8 cellular contexts compared by ENCODE assay signal in genomic region chr6:34720160-34720559, GRCh38. TPM values are rescaled to one million over a fixed set of nuclear protein-coding genes. Genes with fewer than 3 reads are reported as not detected.
DNase-seq lines count a peak whose midpoint lies in the region; ATAC-seq, FAIRE-seq and TF ChIP-seq lines count a peak whose summit lies in the region.
"Not testable (repeated sequence)": the region's sequence is repeated elsewhere in the genome, so short reads cannot be mapped to it uniquely, and the experiment has no call there.

No MANE protein-coding gene starts in this region.

- TF ChIP-seq CTCF in 22Rv1 (IDR thresholded peaks at IDR 0.05); H9 (conservative IDR thresholded peaks at IDR 0.05); IMR-90 (conservative IDR thresholded peaks at IDR 0.05; ENCODE audit: low read depth, low read length); WTC11 (IDR thresholded peaks at IDR 0.05); HepG2 (CRISPR knock-in tag; IDR thresholded peaks at IDR 0.05); neural progenitor cell (IDR thresholded peaks at IDR 0.05): not testable (repeated sequence)

- not testable (repeated sequence) for H3K4me3 ChIP-seq in IMR-90 (ENCODE audit: insufficient read depth, low read depth, low read length); NT2/D1 (ENCODE audit: insufficient read length, low read depth); HepG2 (replicated peaks in 1 of 3; ENCODE audit: insufficient read depth in 1 of 3, low read depth in 2 of 3, low read length in 3 of 3); neural progenitor cell

- not testable (repeated sequence) for H3K9me3 ChIP-seq in H9 (ENCODE audit: control insufficient read depth, low read depth, low read length); IMR-90 (ENCODE audit: control insufficient read depth, insufficient read depth, low read length); NT2/D1 (ENCODE audit: insufficient read depth, low read length); HepG2 (ENCODE audit: low read length); neural progenitor cell (ENCODE audit: low read depth)

- not testable (repeated sequence) for H3T11ph ChIP-seq in H9 (ENCODE audit: low read length)

- H3K27me3 Mint-ChIP-seq in H9 (ENCODE audit: low read depth); WTC11 (ENCODE audit: low read depth); neural progenitor cell (ENCODE audit: insufficient read depth, low read depth): not testable (repeated sequence)

- H3K4me1 ChIP-seq in H9 (ENCODE audit: insufficient read depth, low read length); IMR-90 (ENCODE audit: control insufficient read depth, insufficient read depth, low read length); NT2/D1 (ENCODE audit: insufficient read depth, insufficient read length); neural progenitor cell: not testable (repeated sequence)
- H3K4me1 ChIP-seq in HepG2 (ENCODE audit: insufficient read depth, low read length), result peaks cover 45% of the 10 kb centered on the region

- H3K79me1 ChIP-seq in H9 (ENCODE audit: insufficient read depth, low read depth, low read length, poor library complexity, severe bottlenecking); IMR-90 (ENCODE audit: low read depth in 1 of 2, low read length in 2 of 2): not testable (repeated sequence)

- not testable (repeated sequence) for TF ChIP-seq EP300 in HepG2 (IDR thresholded peaks at IDR 0.05; ENCODE audit: low read depth in 2 of 2, low read length in 2 of 2); HepG2 (CRISPR knock-in tag; IDR thresholded peaks at IDR 0.05; ENCODE audit: borderline replicate concordance)

- not testable (repeated sequence) for H3K9me3 Mint-ChIP-seq in H9, WTC11, neural progenitor cell

- CTCF ChIA-PET in IMR-90 (lab: Yijun Ruan, JAX); WTC11 (lab: Charles Lee); HepG2 (lab: Yijun Ruan, JAX; ENCODE audit: low intra/inter-chr PET ratio, low total read pairs): not testable (repeated sequence)

- TF ChIP-seq POLR2A in IMR-90 (IDR thresholded peaks at IDR 0.05; ENCODE audit: low read depth, low read length); HepG2 (IDR thresholded peaks at IDR 0.05; ENCODE audit: insufficient read depth in 1 of 2, low read depth in 2 of 2, low read length in 2 of 2): not testable (repeated sequence)

- H3K23ac ChIP-seq in H9 (ENCODE audit: insufficient read length, low read depth, low read length); IMR-90 (ENCODE audit: low read depth, low read length): not testable (repeated sequence)

- not testable (repeated sequence) for H4K5ac ChIP-seq in H9 (ENCODE audit: insufficient read length, low read depth, low read length); IMR-90 (ENCODE audit: low read depth, low read length)

- peak overlapping the region; percentile 59 to 87 (median 79); a peak in 4 of 7 replicates for H3K27ac Mint-ChIP-seq in H9
- peak overlapping the region; percentile 72 for H3K27ac Mint-ChIP-seq in WTC11
- H3K27ac Mint-ChIP-seq in neural progenitor cell, result peak overlapping the region; percentile 88

- not testable (repeated sequence) for H4K20me1 ChIP-seq in H9 (ENCODE audit: control insufficient read depth, insufficient read depth, insufficient read length); IMR-90 (ENCODE audit: insufficient read depth, low read length); HepG2 (ENCODE audit: insufficient read depth, low read length); neural progenitor cell (ENCODE audit: low read depth)

- H2AFZ ChIP-seq in H9 (ENCODE audit: low read length); neural progenitor cell (replicated peaks): not testable (repeated sequence)
- H2AFZ ChIP-seq in IMR-90 (replicated peaks; ENCODE audit: low read length, poor library complexity) (peak overlapping the region; percentile 40), HepG2 (ENCODE audit: low read length) (peak overlapping the region; percentile 84)

- WGBS in H9 (ENCODE audit: extremely low coverage, insufficient read length, low lambda C conversion rate), result no CpG with 5 or more reads among the region's 6 CpGs
- WGBS in IMR-90 (ENCODE audit: extremely low coverage in 2 of 2, insufficient read length in 1 of 2), 2 experiments, result no CpG with 5 or more reads among the region's 6 CpGs
- 21% methylated on average over 6 of the region's 6 CpGs for WGBS in HepG2 (ENCODE audit: low lambda C conversion rate)

- H3K18ac ChIP-seq in H9 (ENCODE audit: insufficient read length, low read depth, low read length); IMR-90 (ENCODE audit: low read depth, low read length): not testable (repeated sequence)

- not testable (repeated sequence) for H2BK120ac ChIP-seq in H9 (ENCODE audit: low read depth, low read length, poor library complexity, severe bottlenecking); IMR-90 (ENCODE audit: low read depth, low read length)

- H3K4ac ChIP-seq in H9 (ENCODE audit: low read depth, low read length), result not testable (repeated sequence)
- peak overlapping the region; percentile 8; the same call in 1 of the 2 replicates for H3K4ac ChIP-seq in IMR-90 (ENCODE audit: low read depth, low read length)

- POLR2A ChIA-PET in IMR-90 (lab: Charles Lee; ENCODE audit: unreplicated experiment); WTC11 (lab: Charles Lee); HepG2 (lab: Yijun Ruan, JAX): not testable (repeated sequence)

- H3K4me3 Mint-ChIP-seq in H9 (peak overlapping the region; percentile 54 to 66; a peak in 3 of 5 replicates), WTC11 (peak overlapping the region; percentile 48), neural progenitor cell (peak overlapping the region; percentile 56)

- not testable (repeated sequence) for H2BK5ac ChIP-seq in H9 (ENCODE audit: insufficient read length, low read length); IMR-90 (ENCODE audit: low read depth, low read length, poor library complexity, severe bottlenecking)

- not testable (repeated sequence) for H3K9ac ChIP-seq in H9 (ENCODE audit: extremely low read depth, insufficient read length, low read length); IMR-90 (ENCODE audit: low read depth, low read length); HepG2 (ENCODE audit: insufficient read depth, low read depth, low read length); neural progenitor cell
- peak overlapping the region; percentile 21 for H3K9ac ChIP-seq in NT2/D1 (ENCODE audit: insufficient read length, low read depth)

- not testable (repeated sequence) for H2BK20ac ChIP-seq in H9 (ENCODE audit: low read depth, low read length, poor library complexity, severe bottlenecking); IMR-90 (ENCODE audit: low read depth, low read length)

- H3K27ac ChIP-seq in 22Rv1 (peak overlapping the region; percentile 74), epithelial cell of prostate (peak overlapping the region; percentile 73)
- H3K27ac ChIP-seq in H9 (ENCODE audit: insufficient read length, low read depth, low read length); IMR-90 (ENCODE audit: insufficient read depth, low read length); HepG2 (ENCODE audit: extremely low read length, insufficient read depth, low read length); neural progenitor cell: not testable (repeated sequence)

- H3K4me2 ChIP-seq in H9 (ENCODE audit: insufficient read depth, insufficient read length, low read length); IMR-90 (ENCODE audit: low read depth, low read length): not testable (repeated sequence)
- H3K4me2 ChIP-seq in HepG2 (ENCODE audit: low read depth, low read length) (peak overlapping the region; percentile 63), neural progenitor cell (peak overlapping the region; percentile 55)

- not testable (repeated sequence) for H4K91ac ChIP-seq in H9 (ENCODE audit: insufficient read length, low read depth, low read length); IMR-90 (ENCODE audit: insufficient read depth, low read depth, low read length)

- FAIRE-seq in HepG2 (lab: Jason Lieb, UNC), result not testable (repeated sequence)

- not testable (repeated sequence) for H3F3A ChIP-seq in neural progenitor cell (ENCODE audit: low read depth)

- H2BK15ac ChIP-seq in H9 (ENCODE audit: low read depth, low read length); IMR-90 (ENCODE audit: low read depth, low read length): not testable (repeated sequence)

- not testable (repeated sequence) for H2AK9ac ChIP-seq in IMR-90 (replicated peaks; ENCODE audit: low read depth, low read length, poor library complexity)

- intact Hi-C loops in IMR-90 (cut with micrococcal nuclease), result not testable (repeated sequence)
- intact Hi-C loops in HepG2 (cut with micrococcal nuclease; ENCODE audit: unreplicated experiment), result loop anchor here (2.0 kb wide), 1 partner anchor 27 kb away; no protein-coding TSS in a partner anchor

- BruUV-seq in IMR-90 (replicated peaks; lab: Mats Ljungman, UMichigan); HepG2 (replicated peaks; lab: Mats Ljungman, UMichigan): not testable (repeated sequence)

- H3K27me3 ChIP-seq in H9 (ENCODE audit: insufficient read depth, low read length); IMR-90 (ENCODE audit: control insufficient read depth, insufficient read depth, low read length); NT2/D1 (ENCODE audit: insufficient read depth, insufficient read length); HepG2 (ENCODE audit: control insufficient read depth in 1 of 2, insufficient read depth in 2 of 2, low read length in 2 of 2); neural progenitor cell: not testable (repeated sequence)

- H3K9me1 ChIP-seq in IMR-90 (ENCODE audit: insufficient read depth, low read length), result not testable (repeated sequence)

- not testable (repeated sequence) for DNase-seq in H9; IMR-90; NT2/D1 (ENCODE audit: low read depth, low spot score); WTC11 (ENCODE audit: low spot score); epithelial cell of prostate (ENCODE audit: low read depth, low spot score); HepG2 (ENCODE audit: low spot score)
- DNase-seq in neural progenitor cell (ENCODE audit: low spot score), result peak; percentile 13

- H2AK5ac ChIP-seq in H9 (ENCODE audit: insufficient read length, low read length), result not testable (repeated sequence)
- peak overlapping the region; percentile 81 for H2AK5ac ChIP-seq in IMR-90 (ENCODE audit: low read depth, low read length)

- dilution Hi-C loops in IMR-90 (cut with HindIII; ENCODE audit: low sequenced_read_pairs, unreplicated experiment), result not testable (repeated sequence)

- in situ Hi-C loops in IMR-90 (cut with MboI; ENCODE audit: low sequenced_read_pairs); HepG2 (cut with HindIII; ENCODE audit: extremely low pct_ligation_motif_present, low pct_unique_long_range_greater_than_20kb): not testable (repeated sequence)

- not testable (repeated sequence) for H3K79me2 ChIP-seq in H9 (ENCODE audit: insufficient read depth, low read length); HepG2 (ENCODE audit: insufficient read depth, low read length); neural progenitor cell (ENCODE audit: low read depth)

- not testable (repeated sequence) for H3K23me2 ChIP-seq in H9 (ENCODE audit: insufficient read length, low read depth, low read length, poor library complexity, severe bottlenecking)

- H3K4me1 Mint-ChIP-seq in H9 (peaks cover 20 to 30% of the 10 kb centered on the region in 2 experiments), WTC11 (peaks cover 27% of the 10 kb centered on the region), neural progenitor cell (peaks cover 19% of the 10 kb centered on the region)

- H4K8ac ChIP-seq in H9 (replicated peaks; ENCODE audit: insufficient read length, low read depth, low read length); IMR-90 (ENCODE audit: low read depth in 2 of 2, low read length in 2 of 2): not testable (repeated sequence)

- H3K36me3 Mint-ChIP-seq in H9 (ENCODE audit: insufficient read depth in 1 of 3, low read depth in 3 of 3); WTC11; neural progenitor cell: not testable (repeated sequence)

- not testable (repeated sequence) for H3K14ac ChIP-seq in H9 (ENCODE audit: insufficient read depth, low read length); IMR-90 (replicated peaks; ENCODE audit: low read depth, low read length)

- not testable (repeated sequence) for H3K56ac ChIP-seq in H9 (ENCODE audit: insufficient read length, low read depth, low read length); IMR-90 (ENCODE audit: extremely low read depth, insufficient read depth, low read length)

- not testable (repeated sequence) for TF ChIP-seq RAD21 in IMR-90 (IDR thresholded peaks at IDR 0.05; ENCODE audit: low read length); HepG2 (CRISPR knock-in tag; IDR thresholded peaks at IDR 0.05)

- H2BK12ac ChIP-seq in H9 (ENCODE audit: insufficient read length, low read depth, low read length), result not testable (repeated sequence)

- not testable (repeated sequence) for ATAC-seq in IMR-90 (ENCODE audit: low read depth)
- ATAC-seq in WTC11, result peak; percentile 50
- ATAC-seq in HepG2, result peak; percentile 51

- H3K36me3 ChIP-seq in IMR-90 (ENCODE audit: control insufficient read depth, insufficient read depth, low read length); NT2/D1 (ENCODE audit: insufficient read depth, insufficient read length, low read length); HepG2 (replicated peaks in 1 of 2; ENCODE audit: control insufficient read depth in 1 of 2, insufficient read depth in 2 of 2, low read length in 2 of 2); neural progenitor cell: not testable (repeated sequence)

RNA-seq across cellular contexts. Expression of gene ILRUN, which starts 23.6 kb away (rescaled TPM):
- total RNA-seq in H9 (2021) (63.7 and 64.6 TPM in 2 replicates), IMR-90 (2012; rRNA removed) (29.9 and 32.2 TPM in 2 replicates), WTC11 (2021) (60.4 to 75.5 TPM (median 63.9 TPM) in 3 replicates), HepG2 (2016; rRNA removed; fragmentation: Illumina TruSeq; extraction: Trizol) (66.6 and 90.8 TPM in 2 replicates), neural progenitor cell (ENCODE audit: low replicate concordance) (33.2 and 41.8 TPM in 2 replicates)
- polyA plus RNA-seq in IMR-90 (2012; rRNA removed) (25.4 and 26.0 TPM in 2 replicates), HepG2 (2011; rRNA removed) (45.5 and 50.6 TPM in 2 replicates)
- 16.3 and 17.2 TPM in 2 replicates for polyA plus RNA-seq in IMR-90 (2012; cell fraction: cytosol; rRNA removed)
- polyA plus RNA-seq in IMR-90 (2012; cell fraction: nucleus; rRNA removed; ENCODE audit: low replicate concordance), result 9.8 and 15.3 TPM in 2 replicates
- 20.3 and 22.0 TPM in 2 replicates for total RNA-seq in HepG2 (2016; cell fraction: cytosol; rRNA removed; fragmentation: Illumina TruSeq; extraction: Trizol; ENCODE audit: low read depth)
- total RNA-seq in HepG2 (2016; cell fraction: insoluble cytoplasmic fraction; rRNA removed; fragmentation: Illumina TruSeq; extraction: Trizol), result 66.5 and 79.2 TPM in 2 replicates
- total RNA-seq in HepG2 (2016; cell fraction: membrane; rRNA removed; fragmentation: Illumina TruSeq; extraction: Trizol), result 93.9 and 107 TPM in 2 replicates
- 37.4 and 39.5 TPM in 2 replicates for total RNA-seq in HepG2 (2016; cell fraction: nucleus; rRNA removed; fragmentation: Illumina TruSeq; extraction: Trizol)
- polyA plus RNA-seq in HepG2 (2011; cell fraction: cytosol; rRNA removed), result 39.2 and 46.8 TPM in 2 replicates
- polyA plus RNA-seq in HepG2 (2011; cell fraction: nucleus; rRNA removed), result 18.1 and 22.0 TPM in 2 replicates
- polyA plus RNA-seq in HepG2 (2012), result 76.7 and 76.9 TPM in 2 replicates
- 23.8 and 24.6 TPM in 2 replicates for polyA plus RNA-seq in HepG2 (2016; cell fraction: cytosol; fragmentation: Illumina TruSeq; extraction: Trizol; ENCODE audit: low read depth)
- polyA plus RNA-seq in HepG2 (2016; cell fraction: insoluble cytoplasmic fraction; fragmentation: Illumina TruSeq; extraction: Trizol; ENCODE audit: low read depth), result 79.1 and 86.9 TPM in 2 replicates
- polyA plus RNA-seq in HepG2 (2016; cell fraction: membrane; fragmentation: Illumina TruSeq; extraction: Trizol; ENCODE audit: low read depth), result 82.0 and 93.2 TPM in 2 replicates
- polyA plus RNA-seq in HepG2 (2016; cell fraction: nucleus; fragmentation: Illumina TruSeq; extraction: Trizol; ENCODE audit: insufficient read depth, low read depth), result 42.3 and 46.6 TPM in 2 replicates
- 122 and 124 TPM in 2 replicates for polyA minus RNA-seq in HepG2 (2011; rRNA and poly(A)+ RNA removed; ENCODE audit: low replicate concordance)
- polyA minus RNA-seq in HepG2 (2011; cell fraction: cytosol; rRNA and poly(A)+ RNA removed), result 45.1 and 48.4 TPM in 2 replicates
- 27.2 and 30.5 TPM in 2 replicates for polyA minus RNA-seq in HepG2 (2011; cell fraction: nucleus; rRNA and poly(A)+ RNA removed)

RNA-seq across cellular contexts. Expression of gene SNRPC, which starts 37.1 kb away (rescaled TPM):
- total RNA-seq in H9 (2021), result 204 and 216 TPM in 2 replicates
- total RNA-seq in IMR-90 (2012; rRNA removed), result 84.8 and 87.5 TPM in 2 replicates
- 343 and 345 TPM in 2 replicates for polyA plus RNA-seq in IMR-90 (2012; rRNA removed)
- polyA plus RNA-seq in IMR-90 (2012; cell fraction: cytosol; rRNA removed), result 212 and 293 TPM in 2 replicates
- 80.3 and 130 TPM in 2 replicates for polyA plus RNA-seq in IMR-90 (2012; cell fraction: nucleus; rRNA removed; ENCODE audit: low replicate concordance)
- total RNA-seq in WTC11 (2021), result 182 to 194 TPM (median 191 TPM) in 3 replicates
- total RNA-seq in HepG2 (2016; rRNA removed; fragmentation: Illumina TruSeq; extraction: Trizol), result 291 and 370 TPM in 2 replicates
- 161 and 169 TPM in 2 replicates for total RNA-seq in HepG2 (2016; cell fraction: cytosol; rRNA removed; fragmentation: Illumina TruSeq; extraction: Trizol; ENCODE audit: low read depth)
- 295 and 368 TPM in 2 replicates for total RNA-seq in HepG2 (2016; cell fraction: insoluble cytoplasmic fraction; rRNA removed; fragmentation: Illumina TruSeq; extraction: Trizol)
- 135 and 139 TPM in 2 replicates for total RNA-seq in HepG2 (2016; cell fraction: membrane; rRNA removed; fragmentation: Illumina TruSeq; extraction: Trizol)
- 91.8 and 101 TPM in 2 replicates for total RNA-seq in HepG2 (2016; cell fraction: nucleus; rRNA removed; fragmentation: Illumina TruSeq; extraction: Trizol)
- polyA plus RNA-seq in HepG2 (2011; rRNA removed), result 212 and 226 TPM in 2 replicates
- polyA plus RNA-seq in HepG2 (2011; cell fraction: cytosol; rRNA removed), result 294 and 326 TPM in 2 replicates
- 83.3 and 97.3 TPM in 2 replicates for polyA plus RNA-seq in HepG2 (2011; cell fraction: nucleus; rRNA removed)
- polyA plus RNA-seq in HepG2 (2012), result 181 and 228 TPM in 2 replicates
- polyA plus RNA-seq in HepG2 (2016; cell fraction: cytosol; fragmentation: Illumina TruSeq; extraction: Trizol; ENCODE audit: low read depth), result 220 TPM in 2 replicates
- 479 and 482 TPM in 2 replicates for polyA plus RNA-seq in HepG2 (2016; cell fraction: insoluble cytoplasmic fraction; fragmentation: Illumina TruSeq; extraction: Trizol; ENCODE audit: low read depth)
- polyA plus RNA-seq in HepG2 (2016; cell fraction: membrane; fragmentation: Illumina TruSeq; extraction: Trizol; ENCODE audit: low read depth), result 152 TPM in 2 replicates
- polyA plus RNA-seq in HepG2 (2016; cell fraction: nucleus; fragmentation: Illumina TruSeq; extraction: Trizol; ENCODE audit: insufficient read depth, low read depth), result 204 and 206 TPM in 2 replicates
- 113 and 123 TPM in 2 replicates for polyA minus RNA-seq in HepG2 (2011; rRNA and poly(A)+ RNA removed; ENCODE audit: low replicate concordance)
- polyA minus RNA-seq in HepG2 (2011; cell fraction: cytosol; rRNA and poly(A)+ RNA removed), result 55.6 and 55.7 TPM in 2 replicates
- 29.7 and 31.5 TPM in 2 replicates for polyA minus RNA-seq in HepG2 (2011; cell fraction: nucleus; rRNA and poly(A)+ RNA removed)
- 89.7 and 149 TPM in 2 replicates for total RNA-seq in neural progenitor cell (ENCODE audit: low replicate concordance)
